Comparison of ENCODE assay signal across 16 cellular contexts in genomic region chr14:102255401-102256190, GRCh38. TPM values are rescaled to one million over a fixed set of nuclear protein-coding genes. Genes with fewer than 3 reads are reported as not detected.
DNase-seq lines count a peak whose midpoint lies in the region; ATAC-seq, FAIRE-seq and TF ChIP-seq lines count a peak whose summit lies in the region.
"Had no signal": no experiment of that assay in that cellular context is flagged by ENCODE, and none has a peak within 500 bp of the region (broad histone marks: within the 10 kb centered on the region; RNA-seq: fewer than 3 reads in every experiment).

No MANE protein-coding gene starts in this region.

- 76% methylated on average over 7 of the region's 9 CpGs for WGBS in SK-N-SH (ENCODE audit: low lambda C conversion rate)
- 57% methylated on average over 9 of the region's 9 CpGs for WGBS in urinary bladder

- H3K9me3 ChIP-seq in SK-N-SH (no peaks in the 10 kb centered on the region), colonic mucosa (no peaks in the 10 kb centered on the region), keratinocyte (ENCODE audit: control insufficient read depth, low read depth, low read length) (no peaks in the 10 kb centered on the region)
- H3K9me3 ChIP-seq: thoracic aorta had no signal

- H3K4me1 ChIP-seq in SK-N-SH (ENCODE audit: control insufficient read depth in 1 of 2, insufficient read depth in 2 of 2, low read depth in 1 of 2, low read length in 1 of 2) (no peaks in the 10 kb centered on the region), colonic mucosa (no peaks in the 10 kb centered on the region), keratinocyte (ENCODE audit: control insufficient read depth, extremely low read depth, insufficient read depth, low read length) (peaks cover 11% of the 10 kb centered on the region), urinary bladder (ENCODE audit: insufficient read depth) (no peaks in the 10 kb centered on the region)

- no peak overlapping the region for H2AFZ ChIP-seq in SK-N-SH (ENCODE audit: low read depth)
- H2AFZ ChIP-seq in keratinocyte (ENCODE audit: control insufficient read depth, low read length), result peak overlapping the region; percentile 56

- H4K20me1 ChIP-seq in SK-N-SH (ENCODE audit: insufficient read depth), result no peaks in the 10 kb centered on the region
- H4K20me1 ChIP-seq in keratinocyte (ENCODE audit: control insufficient read depth, extremely low read depth, insufficient read depth, low read length), result no peaks in the 10 kb centered on the region

- TF ChIP-seq RAD21 in SK-N-SH (IDR thresholded peaks at IDR 0.05; ENCODE audit: low read length), result no peak

- peak; percentile 78 for ATAC-seq in SK-N-SH treated with all-trans-retinoic acid at 6 μM for 48 hours
- ATAC-seq in GM21737 (IDR thresholded peaks at IDR 0.05; ENCODE audit: unreplicated experiment), result no peak
- ATAC-seq: activated CD8-positive, alpha-beta T cell treated with anti-CD3 and anti-CD28 coated beads for 36 hours; activated naive CD4-positive, alpha-beta T cell treated with anti-CD3 and anti-CD28 coated beads, Interleukin-2, amount 50 U/mL, for 72 hours had no signal

- TF ChIP-seq EP300 in SK-N-SH (IDR thresholded peaks at IDR 0.05; ENCODE audit: borderline replicate concordance in 1 of 2, low read depth in 1 of 2, low read length in 1 of 2), result no peak

- no peak overlapping the region for H3K4me2 ChIP-seq in SK-N-SH
- peak overlapping the region; percentile 37 for H3K4me2 ChIP-seq in keratinocyte (ENCODE audit: control insufficient read depth, extremely low read depth, insufficient read depth, low read depth, low read length)

- FAIRE-seq in keratinocyte (lab: Jason Lieb, UNC), result peak; percentile 79

- H3K9me2 ChIP-seq in SK-N-SH, result no peaks in the 10 kb centered on the region

- H3K4me3 ChIP-seq in SK-N-SH (ENCODE audit: low read depth in 2 of 2, low read length in 1 of 2) (no peak overlapping the region), colonic mucosa (no peak overlapping the region), keratinocyte (ENCODE audit: control insufficient read depth in 2 of 3, extremely low read depth in 1 of 3, insufficient read depth in 2 of 3, low read depth in 1 of 3, low read length in 3 of 3) (no peak overlapping the region), urinary bladder (ENCODE audit: low read depth, low read length) (no peak overlapping the region)
- H3K4me3 ChIP-seq: thoracic aorta had no signal

- dilution Hi-C loops in keratinocyte (cut with MboI; ENCODE audit: extremely low pct_ligation_motif_present, low sequenced_read_pairs), result no loop called here

- H3F3A ChIP-seq in SK-N-SH (replicated peaks; ENCODE audit: insufficient read depth), result no peaks in the 10 kb centered on the region

- H3K36me3 ChIP-seq in SK-N-SH (replicated peaks in 1 of 2; ENCODE audit: control insufficient read depth in 1 of 2, insufficient read depth in 2 of 2, low read length in 1 of 2) (no peaks in the 10 kb centered on the region), colonic mucosa (no peaks in the 10 kb centered on the region), keratinocyte (ENCODE audit: control insufficient read depth in 2 of 2, extremely low read depth in 1 of 2, insufficient read depth in 2 of 2, low read length in 2 of 2) (peaks cover 7% of the 10 kb centered on the region in 2 experiments), urinary bladder (ENCODE audit: insufficient read depth) (no peaks in the 10 kb centered on the region)
- H3K36me3 ChIP-seq: thoracic aorta had no signal

- H3K27ac ChIP-seq in SK-N-SH (ENCODE audit: low read depth in 2 of 2, low read length in 1 of 2) (peak overlapping the region in 1 of 2 experiments; percentile 36; a peak in 1 of 4 replicates), colonic mucosa (peak overlapping the region; percentile 27), keratinocyte (ENCODE audit: control insufficient read depth, insufficient read depth, low read length) (peak overlapping the region; percentile 87), urinary bladder (ENCODE audit: low read depth) (peak overlapping the region; percentile 78)
- H3K27ac ChIP-seq: 22Rv1 had no signal

- no peak overlapping the region for H3K9ac ChIP-seq in SK-N-SH
- no peak overlapping the region for H3K9ac ChIP-seq in colonic mucosa (ENCODE audit: low read depth in 2 of 2, low read length in 2 of 2)
- H3K9ac ChIP-seq in keratinocyte (ENCODE audit: control insufficient read depth, extremely low read depth, insufficient read depth, low read length), result peak overlapping the region; percentile 61

- H3K27me3 ChIP-seq in SK-N-SH (ENCODE audit: insufficient read depth) (no peaks in the 10 kb centered on the region), colonic mucosa (no peaks in the 10 kb centered on the region), keratinocyte (ENCODE audit: control insufficient read depth, extremely low read depth, insufficient read depth, low read length) (no peaks in the 10 kb centered on the region)

- CTCF ChIA-PET in SK-N-SH (lab: Yijun Ruan, JAX), result interaction anchor here (1.3 to 2.0 kb wide), 2 partner anchors 19 to 61 kb away, joined by 3 to 4 read pairs; no protein-coding TSS in a partner anchor

- no peaks in the 10 kb centered on the region for H3K9me1 ChIP-seq in keratinocyte (ENCODE audit: control insufficient read depth, extremely low read depth, insufficient read depth, low read length)

- DNase-seq in SK-N-SH (no peak), colonic mucosa (no peak), keratinocyte (ENCODE audit: low read depth, low spot score) (peak; percentile 36), NCI-H1105 treated with DMSO at 0.1 percent for 48 hours (lab: John Stamatoyannopoulos, UW) (no peak)
- no peak for DNase-seq in activated CD4-positive, alpha-beta T cell treated with anti-CD3 and anti-CD28 coated beads for 1 hour
- DNase-seq: activated CD8-positive, alpha-beta T cell treated with anti-CD3 and anti-CD28 coated beads for 36 hours; DND-41; hypothalamus; Kasumi-1; NCI-H2171 had no signal

- TF ChIP-seq CTCF in SK-N-SH (IDR thresholded peaks at IDR 0.05) (no peak), colonic mucosa (IDR thresholded peaks at IDR 0.05) (no peak), keratinocyte (optimal IDR thresholded peaks at IDR 0.05 in 1 of 3, IDR thresholded peaks at IDR 0.05 in 1 of 3, conservative IDR thresholded peaks at IDR 0.05 in 1 of 3; ENCODE audit: extremely low read depth in 1 of 3, insufficient read depth in 2 of 3, low read length in 3 of 3) (no peak)

- POLR2A ChIA-PET in SK-N-SH (lab: Yijun Ruan, JAX), result no interaction called here

- intact Hi-C loops in colonic mucosa (cut with DNase I), result no loop called here

- H3K79me2 ChIP-seq in SK-N-SH (ENCODE audit: insufficient read depth) (no peaks in the 10 kb centered on the region), keratinocyte (ENCODE audit: control insufficient read depth, insufficient read depth, low read length) (no peaks in the 10 kb centered on the region)

TF ChIP-seq in SK-N-SH treated with all-trans-retinoic acid at 6 μM for 48 hours, 23 proteins besides CTCF, POLR2A, EP300 and RAD21 (continues in another document):
- TF ChIP-seq CSRNP3 (CRISPR knock-in tag; IDR thresholded peaks at IDR 0.05) (no peak), RARB (CRISPR knock-in tag; IDR thresholded peaks at IDR 0.05) (no peak), ZFP30 (CRISPR knock-in tag; IDR thresholded peaks at IDR 0.05) (no peak), ARNTL (CRISPR knock-in tag; IDR thresholded peaks at IDR 0.05; ENCODE audit: borderline replicate concordance, low read depth) (no peak), OSR1 (CRISPR knock-in tag; IDR thresholded peaks at IDR 0.05) (no peak)

TF ChIP-seq in SK-N-SH, 30 proteins besides CTCF, POLR2A, EP300 and RAD21 (continues in another document):
- TF ChIP-seq MAX (IDR thresholded peaks at IDR 0.05; ENCODE audit: low read depth) (no peak), TCF12 (IDR thresholded peaks at IDR 0.05) (no peak), SMC3 (IDR thresholded peaks at IDR 0.05; ENCODE audit: low read depth, low read length) (no peak), IRF3 (IDR thresholded peaks at IDR 0.05; ENCODE audit: low read depth, low read length) (no peak)

RNA-seq across cellular contexts. Expression of gene MOK, which starts 49.4 kb away (rescaled TPM):
- 13.3 and 15.2 TPM in 2 replicates for polyA plus RNA-seq in SK-N-SH (2012; rRNA removed)
- 5.1 and 6.0 TPM in 2 replicates for polyA plus RNA-seq in SK-N-SH (2012; cell fraction: cytosol; rRNA removed)
- 83.8 and 120 TPM in 2 replicates for polyA plus RNA-seq in SK-N-SH (2012; cell fraction: nucleus; rRNA removed)
- total RNA-seq in colonic mucosa, result 1 to 10 TPM; 4.8 to 6.9 TPM
- polyA plus RNA-seq in keratinocyte, result 24.5 to 41.7 TPM (median 38.1 TPM) in 3 replicates
- 8.0 TPM for polyA plus RNA-seq in keratinocyte (2011; ENCODE audit: low read depth)
- polyA plus RNA-seq in keratinocyte (2011; cell fraction: cytosol; rRNA removed), result 20.8 and 24.2 TPM in 2 replicates
- polyA plus RNA-seq in keratinocyte (2011; cell fraction: nucleus; rRNA removed), result 85.4 and 109 TPM in 2 replicates
- polyA plus RNA-seq in keratinocyte (2012; ENCODE audit: low replicate concordance), result 7.6 and 32.2 TPM in 2 replicates
- polyA minus RNA-seq in keratinocyte, result 11.1 to 34.4 TPM (median 26.8 TPM) in 3 replicates
- polyA minus RNA-seq in keratinocyte (2011; cell fraction: cytosol; rRNA and poly(A)+ RNA removed), result 7.7 TPM
- polyA minus RNA-seq in keratinocyte (2011; cell fraction: nucleus; rRNA and poly(A)+ RNA removed), result 20.0 and 40.4 TPM in 2 replicates
- 19.3 TPM for total RNA-seq in urinary bladder
- 12.9 TPM for polyA plus RNA-seq in urinary bladder
